Comparison of ENCODE assay signal across 8 cellular contexts in the genomic region with DNA sequence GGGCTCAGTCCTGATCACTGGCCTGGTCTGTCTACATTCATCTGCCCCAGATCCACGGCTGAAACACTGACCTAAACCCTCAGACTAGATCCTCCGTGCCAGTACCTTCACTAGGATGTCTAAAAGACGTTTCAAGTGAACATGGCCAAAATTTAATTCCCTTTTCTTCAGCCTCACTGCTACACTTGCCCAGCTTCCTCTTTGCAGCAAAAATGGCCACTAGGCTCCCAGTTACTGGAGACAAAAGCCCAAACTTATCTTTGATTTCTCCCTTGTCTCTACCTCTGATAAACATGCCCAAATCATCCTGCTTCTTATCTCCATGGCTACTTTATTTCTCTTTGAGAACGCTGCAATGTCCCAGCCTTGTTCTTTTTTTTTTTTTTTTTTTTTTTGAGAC. TPM values are rescaled to one million over a fixed set of nuclear protein-coding genes. Genes with fewer than 3 reads are reported as not detected.
DNase-seq lines count a peak whose midpoint lies in the region; ATAC-seq, FAIRE-seq and TF ChIP-seq lines count a peak whose summit lies in the region.

No MANE protein-coding gene starts in this region.

- CTCF ChIA-PET in OCI-LY7 (lab: Charles Lee; ENCODE audit: unreplicated experiment): interaction anchor here (1.1 kb wide), 1 partner anchor 12 kb away, joined by 5 read pairs; a partner anchor contains a TSS

- POLR2A ChIA-PET in OCI-LY7 (lab: Charles Lee): interaction anchor here (0.5 to 3.2 kb wide), 6 partner anchors 11 to 1204 kb away, joined by 3 to 28 read pairs (median 8); a partner anchor contains a TSS

- FAIRE-seq in small intestine (lab: Jason Lieb, UNC): no peak

- DNase-seq in OCI-LY7 (ENCODE audit: low spot score) (peak; percentile 44), small intestine (no peak), GOT3 (lab: John Stamatoyannopoulos, UW) (no peak), NAMALWA (ENCODE audit: low spot score) (no peak)
- DNase-seq in effector memory CD8-positive, alpha-beta T cell: no peak

- H3K27ac ChIP-seq in OCI-LY7 (ENCODE audit: low read depth, low read length, poor library complexity, severe bottlenecking): peak overlapping the region; percentile 86
- H3K27ac ChIP-seq in small intestine (ENCODE audit: low read depth in 1 of 2, low read length in 1 of 2): peak overlapping the region; percentile 80 to 96

- H3K36me3 ChIP-seq in OCI-LY7 (ENCODE audit: insufficient read depth, low read length) (peaks cover 23% of the 10 kb centered on the region), small intestine (ENCODE audit: control insufficient read depth in 2 of 2, insufficient read depth in 2 of 2, low read length in 2 of 2) (no peaks in the 10 kb centered on the region)

- no peaks in the 10 kb centered on the region for H3K9me3 Mint-ChIP-seq in effector memory CD8-positive, alpha-beta T cell

- intact Hi-C loops in OCI-LY7 (cut with micrococcal nuclease; ENCODE audit: unreplicated experiment): loop anchor here (5.0 kb wide), 2 partner anchors 42 to 102 kb away; a partner anchor contains a TSS

- peak overlapping the region; percentile 95 to 96 for H3K27ac Mint-ChIP-seq in effector memory CD8-positive, alpha-beta T cell

- H3K4me1 ChIP-seq in OCI-LY7 (ENCODE audit: insufficient read depth, low read length, poor library complexity, severe bottlenecking) (peaks cover 54% of the 10 kb centered on the region), small intestine (ENCODE audit: control insufficient read depth in 2 of 2, insufficient read depth in 1 of 2, low read depth in 1 of 2, low read length in 1 of 2) (peaks cover 0 to 3% of the 10 kb centered on the region in 2 donors)

- no TSS peak for BruUV-seq in OCI-LY7 (replicated peaks; lab: Mats Ljungman, UMichigan)

- peaks cover 36% of the 10 kb centered on the region for H3K79me2 ChIP-seq in OCI-LY7 (ENCODE audit: insufficient read depth, low read depth, low read length)

- peaks cover 65% of the 10 kb centered on the region for H3K36me3 Mint-ChIP-seq in effector memory CD8-positive, alpha-beta T cell (ENCODE audit: insufficient read depth)

- peak overlapping the region; percentile 22; the same call in 1 of the 2 replicates for H2AFZ ChIP-seq in OCI-LY7 (ENCODE audit: low read length)

- H3K4me2 ChIP-seq in OCI-LY7 (ENCODE audit: low read length): peak overlapping the region; percentile 83

- no peaks in the 10 kb centered on the region for H3K27me3 Mint-ChIP-seq in effector memory CD8-positive, alpha-beta T cell

- no peak for TF ChIP-seq CTCF in GM12875 (IDR thresholded peaks at IDR 0.05; ENCODE audit: borderline replicate concordance, insufficient read depth, low read depth, low read length)
- no peak for TF ChIP-seq CTCF in OCI-LY7 (conservative IDR thresholded peaks at IDR 0.05; ENCODE audit: low read length)

- H3K4me1 Mint-ChIP-seq in effector memory CD8-positive, alpha-beta T cell (ENCODE audit: low read depth in 2 of 2): peaks cover 54 to 76% of the 10 kb centered on the region in 2 donors

- H3K9me3 ChIP-seq in OCI-LY7 (ENCODE audit: low read length): no peaks in the 10 kb centered on the region
- no peaks in the 10 kb centered on the region for H3K9me3 ChIP-seq in small intestine (ENCODE audit: control insufficient read depth, low read depth)

- peaks cover 3% of the 10 kb centered on the region for H4K20me1 ChIP-seq in OCI-LY7 (ENCODE audit: insufficient read depth, low read length)

- H3K27me3 ChIP-seq in small intestine (ENCODE audit: control insufficient read depth in 2 of 2, insufficient read depth in 2 of 2, low read length in 2 of 2): no peaks in the 10 kb centered on the region

- WGBS in small intestine, 3 donors: 59 to 83% (median 60%) methylated on average over 4 of the region's 4 CpGs

- no peaks in the 10 kb centered on the region for H3K9me2 ChIP-seq in OCI-LY7 (ENCODE audit: insufficient read depth, low read length)

- no peak for ATAC-seq in effector memory CD8-positive, alpha-beta T cell (replicated peaks)
- no peak for ATAC-seq in HG03565 (IDR thresholded peaks at IDR 0.05; ENCODE audit: unreplicated experiment)
- no peak for ATAC-seq in SK-N-SH treated with all-trans-retinoic acid at 6 μM for 48 hours

- H3K4me3 ChIP-seq in GM12875 (ENCODE audit: low read depth, low read length) (peak overlapping the region; percentile 95), OCI-LY7 (ENCODE audit: low read depth, low read length, poor library complexity, severe bottlenecking) (peak overlapping the region; percentile 90), small intestine (ENCODE audit: low read depth in 1 of 2, low read length in 2 of 2) (peak overlapping the region in 1 of 2 donors; percentile 24)

- peak overlapping the region; percentile 97 for H3K4me3 Mint-ChIP-seq in effector memory CD8-positive, alpha-beta T cell

TF ChIP-seq in SK-N-SH treated with all-trans-retinoic acid at 6 μM for 48 hours, 23 proteins besides CTCF, POLR2A, EP300 and RAD21 (continues in another document):
- no peak for TF ChIP-seq ISL1 (CRISPR knock-in tag; IDR thresholded peaks at IDR 0.05)
- TF ChIP-seq BACH2 (CRISPR knock-in tag; IDR thresholded peaks at IDR 0.05; ENCODE audit: borderline replicate concordance): no peak
- no peak for TF ChIP-seq ESRRG (CRISPR knock-in tag; IDR thresholded peaks at IDR 0.05)
- TF ChIP-seq ZNF70 (CRISPR knock-in tag; IDR thresholded peaks at IDR 0.05): no peak
- TF ChIP-seq, protein P1, sequence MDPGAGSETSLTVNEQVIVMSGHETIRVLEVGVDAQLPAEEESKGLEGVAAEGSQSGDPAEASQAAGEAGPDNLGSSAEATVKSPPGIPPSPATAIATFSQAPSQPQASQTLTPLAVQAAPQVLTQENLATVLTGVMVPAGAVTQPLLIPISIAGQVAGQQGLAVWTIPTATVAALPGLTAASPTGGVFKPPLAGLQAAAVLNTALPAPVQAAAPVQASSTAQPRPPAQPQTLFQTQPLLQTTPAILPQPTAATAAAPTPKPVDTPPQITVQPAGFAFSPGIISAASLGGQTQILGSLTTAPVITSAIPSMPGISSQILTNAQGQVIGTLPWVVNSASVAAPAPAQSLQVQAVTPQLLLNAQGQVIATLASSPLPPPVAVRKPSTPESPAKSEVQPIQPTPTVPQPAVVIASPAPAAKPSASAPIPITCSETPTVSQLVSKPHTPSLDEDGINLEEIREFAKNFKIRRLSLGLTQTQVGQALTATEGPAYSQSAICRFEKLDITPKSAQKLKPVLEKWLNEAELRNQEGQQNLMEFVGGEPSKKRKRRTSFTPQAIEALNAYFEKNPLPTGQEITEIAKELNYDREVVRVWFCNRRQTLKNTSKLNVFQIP (CRISPR knock-in tag; IDR thresholded peaks at IDR 0.05; ENCODE audit: borderline replicate concordance, low read depth): no peak
- no peak for TF ChIP-seq PPARA (CRISPR knock-in tag; IDR thresholded peaks at IDR 0.05; ENCODE audit: borderline replicate concordance)
- no peak for TF ChIP-seq RARB (CRISPR knock-in tag; IDR thresholded peaks at IDR 0.05)
- no peak for TF ChIP-seq ZFP3 (CRISPR knock-in tag; IDR thresholded peaks at IDR 0.05)
- no peak for TF ChIP-seq ZNF565 (CRISPR knock-in tag; conservative IDR thresholded peaks at IDR 0.05; ENCODE audit: low read depth)
- TF ChIP-seq TCF4 (CRISPR knock-in tag; IDR thresholded peaks at IDR 0.05; ENCODE audit: borderline replicate concordance): no peak
- no peak for TF ChIP-seq ARNTL (CRISPR knock-in tag; IDR thresholded peaks at IDR 0.05; ENCODE audit: borderline replicate concordance, low read depth)
- TF ChIP-seq, protein P2, sequence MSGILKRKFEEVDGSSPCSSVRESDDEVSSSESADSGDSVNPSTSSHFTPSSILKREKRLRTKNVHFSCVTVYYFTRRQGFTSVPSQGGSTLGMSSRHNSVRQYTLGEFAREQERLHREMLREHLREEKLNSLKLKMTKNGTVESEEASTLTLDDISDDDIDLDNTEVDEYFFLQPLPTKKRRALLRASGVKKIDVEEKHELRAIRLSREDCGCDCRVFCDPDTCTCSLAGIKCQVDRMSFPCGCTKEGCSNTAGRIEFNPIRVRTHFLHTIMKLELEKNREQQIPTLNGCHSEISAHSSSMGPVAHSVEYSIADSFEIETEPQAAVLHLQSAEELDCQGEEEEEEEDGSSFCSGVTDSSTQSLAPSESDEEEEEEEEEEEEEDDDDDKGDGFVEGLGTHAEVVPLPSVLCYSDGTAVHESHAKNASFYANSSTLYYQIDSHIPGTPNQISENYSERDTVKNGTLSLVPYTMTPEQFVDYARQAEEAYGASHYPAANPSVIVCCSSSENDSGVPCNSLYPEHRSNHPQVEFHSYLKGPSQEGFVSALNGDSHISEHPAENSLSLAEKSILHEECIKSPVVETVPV (CRISPR knock-in tag; IDR thresholded peaks at IDR 0.05): no peak
- no peak for TF ChIP-seq ZFP30 (CRISPR knock-in tag; IDR thresholded peaks at IDR 0.05)

RNA-seq across cellular contexts. Expression of a gene that starts 1.6 kb away (rescaled TPM):
- 35.8 and 36.0 TPM in 2 replicates for total RNA-seq in OCI-LY7 (2014; rRNA removed; shearing (Covaris generic))
- 33.0 and 33.9 TPM in 2 replicates for total RNA-seq in OCI-LY7 (2022)
- 10 to 100 TPM; 19.7 to 39.0 (median 32.7) TPM for polyA plus RNA-seq in small intestine

RNA-seq across cellular contexts. Expression of a gene that starts 6.5 kb away (rescaled TPM):
- total RNA-seq in OCI-LY7 (2014; rRNA removed; shearing (Covaris generic)): 1.7 and 1.8 TPM in 2 replicates
- total RNA-seq in OCI-LY7 (2022): 2.8 and 3.0 TPM in 2 replicates
- polyA plus RNA-seq in small intestine: 1 to 10 TPM in 2 of 3 donors, under 1 TPM in 1; 0.76 to 2.5 (median 1.6) TPM

RNA-seq across cellular contexts. Expression of a gene that starts 11.0 kb away (rescaled TPM):
- 24.5 and 26.9 TPM in 2 replicates for total RNA-seq in OCI-LY7 (2014; rRNA removed; shearing (Covaris generic))
- 20.2 and 20.4 TPM in 2 replicates for total RNA-seq in OCI-LY7 (2022)
- polyA plus RNA-seq in small intestine: 10 to 100 TPM; 29.8 to 46.2 (median 31.3) TPM

RNA-seq across cellular contexts. Expression of a gene that starts 11.6 kb away (rescaled TPM):
- total RNA-seq in OCI-LY7 (2014; rRNA removed; shearing (Covaris generic)): 38.6 and 52.5 TPM in 2 replicates
- 27.9 and 36.0 TPM in 2 replicates for total RNA-seq in OCI-LY7 (2022)
- polyA plus RNA-seq in small intestine: 10 to 100 TPM; 16.2 to 31.8 (median 21.3) TPM

RNA-seq across cellular contexts. Expression of a gene that starts 11.7 kb away (rescaled TPM):
- 16.2 and 28.0 TPM in 2 replicates for total RNA-seq in OCI-LY7 (2014; rRNA removed; shearing (Covaris generic))
- total RNA-seq in OCI-LY7 (2022): 17.8 and 18.7 TPM in 2 replicates
- polyA plus RNA-seq in small intestine: 10 to 100 TPM; 30.5 to 39.1 (median 31.3) TPM
